ENCODE assay signal across 7 cellular contexts in the genomic region with DNA sequence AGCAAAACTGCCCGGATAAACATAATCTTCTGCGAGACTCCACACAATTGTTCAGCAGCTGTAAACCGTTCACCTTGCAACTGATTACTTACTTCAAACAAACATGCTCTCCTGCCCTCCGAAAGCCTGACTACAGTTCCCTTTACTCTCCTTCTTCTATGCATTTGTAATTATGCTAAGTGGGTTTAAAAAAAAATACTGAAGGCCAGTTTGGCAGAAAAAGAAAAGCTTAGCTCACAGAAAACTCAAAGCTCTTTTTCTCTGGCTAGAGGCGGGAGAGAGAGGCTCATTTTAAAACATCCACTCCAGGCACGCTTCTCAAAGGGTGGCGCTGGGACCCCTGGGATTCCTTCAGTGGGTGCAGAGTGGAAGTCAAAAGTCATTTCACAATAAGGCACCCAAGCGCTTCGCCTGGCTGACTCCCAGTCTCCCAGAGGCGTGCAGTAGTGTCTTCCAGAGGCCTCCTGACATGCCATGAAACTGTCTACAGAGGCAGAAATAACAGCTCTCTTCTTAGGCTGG. TPM values are rescaled to one million over a fixed set of nuclear protein-coding genes. Genes with fewer than 3 reads are reported as not detected.
DNase-seq lines count a peak whose midpoint lies in the region; ATAC-seq lines count a peak whose summit lies in the region.

No MANE protein-coding gene starts in this region.

- H3K4me3 ChIP-seq in iPS-20b (ENCODE audit: low read length) = peak overlapping the region; percentile 89

- no peaks in the 10 kb centered on the region for H3K9me3 ChIP-seq in iPS-20b (ENCODE audit: insufficient read depth, low read depth, low read length)

- H3K36me3 ChIP-seq in iPS-20b (ENCODE audit: insufficient read depth, low read depth, low read length) = peaks cover 28% of the 10 kb centered on the region

- no peaks in the 10 kb centered on the region for H3K9me3 Mint-ChIP-seq in stimulated activated effector memory CD8-positive, alpha-beta T cell treated with anti-CD3 and anti-CD28 coated beads, Interleukin-12 subunit alpha, Interleukin-12 subunit beta, amount 100 ng/mL, for 72 hours

- H3K4me1 ChIP-seq in iPS-20b (ENCODE audit: insufficient read depth, low read length) = peaks cover 25% of the 10 kb centered on the region

- H3K4me3 Mint-ChIP-seq in stimulated activated effector memory CD8-positive, alpha-beta T cell treated with anti-CD3 and anti-CD28 coated beads, Interleukin-12 subunit alpha, Interleukin-12 subunit beta, amount 100 ng/mL, for 72 hours = peak overlapping the region; percentile 71

- H3K27ac ChIP-seq in iPS-20b (ENCODE audit: low read length) = peak overlapping the region; percentile 64

- H3K9ac ChIP-seq in iPS-20b (ENCODE audit: low read depth, low read length) = peak overlapping the region; percentile 91; the same call in 1 of the 2 replicates

- ATAC-seq in stimulated activated effector memory CD8-positive, alpha-beta T cell treated with anti-CD3 and anti-CD28 coated beads, Interleukin-12 subunit alpha, Interleukin-12 subunit beta, amount 100 ng/mL, for 72 hours = no peak
- ATAC-seq in HG02798 (IDR thresholded peaks at IDR 0.05; ENCODE audit: poor library complexity, unreplicated experiment) (no peak), GM21737 (IDR thresholded peaks at IDR 0.05; ENCODE audit: unreplicated experiment) (no peak)

- no peaks in the 10 kb centered on the region for H3K27me3 ChIP-seq in iPS-20b (ENCODE audit: insufficient read depth, low read length)

- H3K27ac Mint-ChIP-seq in stimulated activated effector memory CD8-positive, alpha-beta T cell treated with anti-CD3 and anti-CD28 coated beads, Interleukin-12 subunit alpha, Interleukin-12 subunit beta, amount 100 ng/mL, for 72 hours = peak overlapping the region; percentile 89

- H3K4me1 Mint-ChIP-seq in stimulated activated effector memory CD8-positive, alpha-beta T cell treated with anti-CD3 and anti-CD28 coated beads, Interleukin-12 subunit alpha, Interleukin-12 subunit beta, amount 100 ng/mL, for 72 hours = peaks cover 24% of the 10 kb centered on the region

- H3K36me3 Mint-ChIP-seq in stimulated activated effector memory CD8-positive, alpha-beta T cell treated with anti-CD3 and anti-CD28 coated beads, Interleukin-12 subunit alpha, Interleukin-12 subunit beta, amount 100 ng/mL, for 72 hours = peaks cover 24% of the 10 kb centered on the region

- DNase-seq in HT-29 (ENCODE audit: low spot score) (peak; percentile 12), astrocyte of the hippocampus (ENCODE audit: low read depth, low spot score) (peak; percentile 57), SHP77 (lab: John Stamatoyannopoulos, UW) (no peak)
- no peak for DNase-seq in stimulated activated effector memory CD8-positive, alpha-beta T cell treated with anti-CD3 and anti-CD28 coated beads, Interleukin-12 subunit alpha, Interleukin-12 subunit beta, amount 100 ng/mL, for 72 hours (ENCODE audit: low spot score in 2 of 2)

RNA-seq across cellular contexts. Expression of a gene that starts 1.9 kb away (rescaled TPM):
- total RNA-seq in HT-29 (2014; rRNA removed; shearing (Covaris generic)) = 14.8 and 15.0 TPM in 2 replicates

RNA-seq across cellular contexts. Expression of a gene that starts 1.9 kb away (rescaled TPM):
- total RNA-seq in HT-29 (2014; rRNA removed; shearing (Covaris generic)) = 19.8 and 21.9 TPM in 2 replicates

Comparison
In these comparisons a context has a peak if more than half of its experiments do, and no peak if none do; other contexts are left out.
1. DNase-seq: peak in HT-29 (single experiment) and astrocyte of the hippocampus (single experiment); none in stimulated activated effector memory CD8-positive, alpha-beta T cell treated with anti-CD3 and anti-CD28 coated beads, Interleukin-12 subunit alpha, Interleukin-12 subunit beta, amount 100 ng/mL, for 72 hours (0 of 2) and SHP77 (0 of 2).